8 cellular contexts compared by ENCODE assay signal in genomic region chr6:139250296-139251274, GRCh38. TPM values are rescaled to one million over a fixed set of nuclear protein-coding genes. Genes with fewer than 3 reads are reported as not detected.
DNase-seq lines count a peak whose midpoint lies in the region; ATAC-seq, FAIRE-seq and TF ChIP-seq lines count a peak whose summit lies in the region.

No MANE protein-coding gene starts in this region.

- H3K9me3 Mint-ChIP-seq in GM23338 (no peaks in the 10 kb centered on the region), immature natural killer cell (no peaks in the 10 kb centered on the region)
- H3K9me3 Mint-ChIP-seq in T-helper 1 cell treated with Interleukin-12 subunit alpha and Interleukin-12 subunit beta and Interleukin-4 antibody, amounts not matched to agents 30 μg/mL and 1 μg/mL, for 36 hours = no peaks in the 10 kb centered on the region

- H3K4me3 ChIP-seq in GM23338 = no peak overlapping the region
- H3K4me3 ChIP-seq in KMS-11 (IDR thresholded peaks at IDR 0.05; ENCODE audit: insufficient read depth, low read depth, low read length) = no peak overlapping the region
- H3K4me3 ChIP-seq in GM12878 = no peak overlapping the region

- H3K4me1 Mint-ChIP-seq in GM23338 (no peaks in the 10 kb centered on the region; the same call in 2 of the 3 replicates), immature natural killer cell (peaks cover 30 to 32% of the 10 kb centered on the region in 2 donors)
- H3K4me1 Mint-ChIP-seq in T-helper 1 cell treated with Interleukin-12 subunit alpha and Interleukin-12 subunit beta and Interleukin-4 antibody, amounts not matched to agents 30 μg/mL and 1 μg/mL, for 36 hours (ENCODE audit: low read depth) = peaks cover 39% of the 10 kb centered on the region

- SMC1A ChIA-PET in GM12878 (lab: Charles Lee; ENCODE audit: uncharacterized antibody, unreplicated experiment) = interaction anchor here (0.7 to 2.3 kb wide), 16 partner anchors 10 to 126 kb away, joined by 3 to 10 read pairs (median 4); partner anchors contain the start of gene TXLNB

- no peak overlapping the region for H3K9ac ChIP-seq in KMS-11
- H3K9ac ChIP-seq in GM12878 (ENCODE audit: control insufficient read depth, insufficient read depth, low read length) = no peak overlapping the region

- no peak for TF ChIP-seq EP300 in GM12878 (IDR thresholded peaks at IDR 0.05; ENCODE audit: borderline replicate concordance in 1 of 2, control insufficient read depth in 1 of 2, low read depth in 2 of 2, low read length in 2 of 2)

- no peaks in the 10 kb centered on the region for H3F3A ChIP-seq in GM23338 (replicated peaks; ENCODE audit: low read depth)

- peak; percentile 100 for ATAC-seq in GM23338
- peak; percentile 99 for ATAC-seq in GM12878

- RAD21 ChIA-PET in GM12878 (lab: Charles Lee; ENCODE audit: unreplicated experiment) = interaction anchor here (0.9 to 2.3 kb wide), 8 partner anchors 9 to 114 kb away, joined by 3 to 15 read pairs (median 4); no protein-coding TSS in a partner anchor

- TF ChIP-seq POLR2A in GM12878 (IDR thresholded peaks at IDR 0.05; ENCODE audit: low read depth, low read length) = no peak

- H3K4me2 ChIP-seq in GM23338 = no peak overlapping the region
- H3K4me2 ChIP-seq in KMS-11 = no peak overlapping the region
- no peak overlapping the region for H3K4me2 ChIP-seq in GM12878 (ENCODE audit: control insufficient read depth, insufficient read depth)

- no TSS peak for BruUV-seq in GM12878 (replicated peaks; lab: Mats Ljungman, UMichigan)

- H3K36me3 Mint-ChIP-seq in GM23338 (ENCODE audit: low read depth) (no peaks in the 10 kb centered on the region), immature natural killer cell (no peaks in the 10 kb centered on the region)
- H3K36me3 Mint-ChIP-seq in T-helper 1 cell treated with Interleukin-12 subunit alpha and Interleukin-12 subunit beta and Interleukin-4 antibody, amounts not matched to agents 30 μg/mL and 1 μg/mL, for 36 hours (ENCODE audit: low read depth) = peaks cover 2% of the 10 kb centered on the region

- no peaks in the 10 kb centered on the region for H3K79me2 ChIP-seq in GM23338 (replicated peaks; ENCODE audit: insufficient read depth)
- no peaks in the 10 kb centered on the region for H3K79me2 ChIP-seq in KMS-11 (ENCODE audit: insufficient read depth, low read depth)
- no peaks in the 10 kb centered on the region for H3K79me2 ChIP-seq in GM12878 (ENCODE audit: control insufficient read depth, insufficient read depth, low read length)

- H3K36me3 ChIP-seq in GM23338 (ENCODE audit: insufficient read depth) (no peaks in the 10 kb centered on the region), KMS-11 (ENCODE audit: insufficient read depth) (no peaks in the 10 kb centered on the region), GM12878 (ENCODE audit: control insufficient read depth in 2 of 2, insufficient read depth in 2 of 2, low read length in 1 of 2) (no peaks in the 10 kb centered on the region)

- H2AFZ ChIP-seq in GM23338 (no peak overlapping the region), KMS-11 (ENCODE audit: low read depth) (0 out of 2 replicates have a peak overlapping the region, but pooled peaks have one; percentile 10), GM12878 (ENCODE audit: control insufficient read depth, low read depth, low read length) (peak overlapping the region; percentile 17; the same call in 1 of the 2 replicates)

- FAIRE-seq in GM12878 (lab: Jason Lieb, UNC) = peak; percentile 81

- H3K27ac ChIP-seq in GM23338 (ENCODE audit: low read depth) (no peak overlapping the region), KMS-11 (no peak overlapping the region), GM12878 (ENCODE audit: control insufficient read depth, insufficient read depth) (no peak overlapping the region; the same call in 1 of the 2 replicates)

- DNase-seq in GM23338 (ENCODE audit: low spot score) (peak; percentile 85), GM12878 (ENCODE audit: low read depth, low spot score) (no peak), immature natural killer cell (peak; percentile 50 to 64 (median 60)), cortex of kidney (lab: John Stamatoyannopoulos, UW) (no peak)
- DNase-seq in stimulated activated CD4-positive, alpha-beta T cell treated with anti-CD3 and anti-CD28 coated beads, TNF-alpha, amount 100 ng/mL, for 4 hours (ENCODE audit: low read depth in 3 of 3) = peak; percentile 9 to 17 (median 14)

- intact Hi-C loops in GM12878 (cut with micrococcal nuclease; ENCODE audit: unreplicated experiment) = loop anchor here (1.0 kb wide), 1 partner anchor 41 kb away; the partner anchor contains the start of gene TXLNB

- POLR2A ChIA-PET in GM12878 (lab: Charles Lee) = interaction anchor here (0.7 kb wide), 1 partner anchor 26 kb away, joined by 5 read pairs; no protein-coding TSS in a partner anchor

- H3K27me3 ChIP-seq in GM23338 (ENCODE audit: insufficient read depth) (no peaks in the 10 kb centered on the region), KMS-11 (ENCODE audit: insufficient read depth, low read depth) (no peaks in the 10 kb centered on the region), GM12878 (replicated peaks in 1 of 2; ENCODE audit: control insufficient read depth in 2 of 2, insufficient read depth in 2 of 2, low read length in 1 of 2) (no peaks in the 10 kb centered on the region)

- TF ChIP-seq RAD21 in GM12878 (IDR thresholded peaks at IDR 0.05; ENCODE audit: insufficient read depth, low read depth, low read length) = peak; percentile 59

- peak; percentile 84 for TF ChIP-seq CTCF in GM12873 (IDR thresholded peaks at IDR 0.05; ENCODE audit: insufficient read depth, low read depth, low read length, missing control alignments)
- peak; percentile 69 to 76 for TF ChIP-seq CTCF in GM23338 (conservative IDR thresholded peaks at IDR 0.05; ENCODE audit: low read depth in 2 of 2)
- peak; percentile 85 for TF ChIP-seq CTCF in KMS-11 (conservative IDR thresholded peaks at IDR 0.05; ENCODE audit: low read depth, low read length)
- TF ChIP-seq CTCF in GM12878 (IDR thresholded peaks at IDR 0.05 in 2 of 3, conservative IDR thresholded peaks at IDR 0.05 in 1 of 3; ENCODE audit: control insufficient read depth in 2 of 3, extremely low read depth in 1 of 3, insufficient read depth in 1 of 3, low read depth in 3 of 3, low read length in 3 of 3) = peak; percentile 63 to 89 (median 79)

- CTCF ChIA-PET in GM12878 (lab: Yijun Ruan, JAX) = interaction anchor here (0.6 to 2.4 kb wide), 24 partner anchors 9 to 1911 kb away, joined by 3 to 22 read pairs (median 4); partner anchors contain the start of gene TXLNB

- WGBS in GM12878 (ENCODE audit: insufficient coverage, insufficient replicate concordance, low lambda C conversion rate, missing lambda C conversion rate) = 24% methylated on average over 3 of the region's 3 CpGs

- H3K4me1 ChIP-seq in GM23338 (ENCODE audit: insufficient read depth) (no peaks in the 10 kb centered on the region), KMS-11 (ENCODE audit: low read depth, poor library complexity, severe bottlenecking) (peaks cover 10% of the 10 kb centered on the region), GM12878 (ENCODE audit: control insufficient read depth, insufficient read depth, low read length) (peaks cover 13% of the 10 kb centered on the region)

- in situ Hi-C loops in GM12878 (cut with MboI) = no loop called here

- no peaks in the 10 kb centered on the region for H3K9me3 ChIP-seq in GM12878 (replicated peaks; ENCODE audit: control insufficient read depth, insufficient read depth, low read length)

- H3K27me3 Mint-ChIP-seq in GM23338 (ENCODE audit: insufficient read depth, low read depth, poor library complexity) = no peaks in the 10 kb centered on the region
- H3K27me3 Mint-ChIP-seq in T-helper 1 cell treated with Interleukin-12 subunit alpha and Interleukin-12 subunit beta and Interleukin-4 antibody, amounts not matched to agents 30 μg/mL and 1 μg/mL, for 36 hours (ENCODE audit: low read depth) = no peaks in the 10 kb centered on the region
- peaks cover 0 to 1% (median 0%) of the 10 kb centered on the region in 3 donors for H3K27me3 Mint-ChIP-seq in immature natural killer cell (ENCODE audit: low read depth in 3 of 3)

- H3K4me3 Mint-ChIP-seq in GM23338 (no peak overlapping the region), immature natural killer cell (peak overlapping the region in 4 of 5 donors; percentile 1 to 54 (median 7))
- H3K4me3 Mint-ChIP-seq in T-helper 1 cell treated with Interleukin-12 subunit alpha and Interleukin-12 subunit beta and Interleukin-4 antibody, amounts not matched to agents 30 μg/mL and 1 μg/mL, for 36 hours = peak overlapping the region; percentile 78

- H3K9me2 ChIP-seq in GM23338 (ENCODE audit: insufficient read depth) = no peaks in the 10 kb centered on the region

- H4K20me1 ChIP-seq in GM23338 (replicated peaks; ENCODE audit: insufficient read depth) (no peaks in the 10 kb centered on the region), KMS-11 (ENCODE audit: insufficient read depth) (no peaks in the 10 kb centered on the region), GM12878 (ENCODE audit: control insufficient read depth, insufficient read depth) (no peaks in the 10 kb centered on the region)

- H3K27ac Mint-ChIP-seq in GM23338 (no peak overlapping the region), immature natural killer cell (peak overlapping the region; percentile 46 to 87 (median 72))
- H3K27ac Mint-ChIP-seq in T-helper 1 cell treated with Interleukin-12 subunit alpha and Interleukin-12 subunit beta and Interleukin-4 antibody, amounts not matched to agents 30 μg/mL and 1 μg/mL, for 36 hours = peak overlapping the region; percentile 97

TF ChIP-seq in GM12878, 131 proteins besides CTCF, POLR2A, EP300 and RAD21 (continues in another document):
- peak; percentile 52 for TF ChIP-seq SMC3 (IDR thresholded peaks at IDR 0.05; ENCODE audit: borderline replicate concordance, low read length)

RNA-seq across cellular contexts. Expression of gene TXLNB, which starts 41.2 kb away (rescaled TPM):
- total RNA-seq in GM23338 (2014; rRNA removed; shearing (Covaris generic)) = 0.23 and 0.28 TPM in 2 replicates
- polyA plus RNA-seq in GM23338 (2016; fragmentation: Nextera tagmentation; extraction: Ambion mirVana) (0.10 and 0.11 TPM in 2 replicates), GM12878 (2011; rRNA removed) (1.3 and 2.1 TPM in 2 replicates), GM12878 (2014; fragmentation: Illumina TruSeq; extraction: Trizol) (0.05 and 0.22 TPM in 2 replicates), GM12878 (2014; fragmentation: Nextera tagmentation; extraction: Ambion mirVana) (under 1 TPM; 0.07 to 0.10 TPM), GM12878 (2014; rRNA removed) (0.05 and 0.68 TPM in 2 replicates), GM12878 (2016; fragmentation: Nextera tagmentation; extraction: Ambion mirVana) (under 1 TPM in 1 of 2 experiments, not detected in 1; 0.21 TPM), immature natural killer cell (under 1 TPM in 2 of 3 donors, not detected in 1; 0.08 to 0.32 TPM)
- total RNA-seq in GM12878 (2013; cell fraction: nucleolus; rRNA removed) = 9.3 and 10.2 TPM in 2 replicates
- total RNA-seq in GM12878 (2014; rRNA removed) (0.23 and 0.27 TPM in 2 replicates), GM12878 (2014; rRNA removed; fragmentation: Illumina TruSeq; extraction: Trizol) (0.36 and 0.69 TPM in 2 replicates), GM12878 (2021) (0.21 TPM in 2 replicates)
- 0.29 TPM for polyA plus RNA-seq in GM12878 (2011; ENCODE audit: low read depth)
- polyA plus RNA-seq in GM12878 (2011; cell fraction: cytosol; rRNA removed) = 0.57 and 0.89 TPM in 2 replicates
- polyA plus RNA-seq in GM12878 (2011; cell fraction: nucleus; rRNA removed) = 1.5 and 2.4 TPM in 2 replicates
- 0.38 and 1.1 TPM in 2 replicates for polyA plus RNA-seq in GM12878 (2012)
- polyA minus RNA-seq in GM12878 (2011; rRNA and poly(A)+ RNA removed) = 1.9 and 2.2 TPM in 2 replicates
- polyA minus RNA-seq in GM12878 (2011; cell fraction: cytosol; rRNA and poly(A)+ RNA removed) = 1.3 TPM in 1 of 2 replicates, not detected in the other
- 1.3 and 1.6 TPM in 2 replicates for polyA minus RNA-seq in GM12878 (2011; cell fraction: nucleus; rRNA and poly(A)+ RNA removed)

Comparison
In these comparisons a context has a peak if more than half of its experiments do, and no peak if none do; other contexts are left out.
1. DNase-seq: peak in GM23338 (single experiment), immature natural killer cell (3 of 3) and stimulated activated CD4-positive, alpha-beta T cell treated with anti-CD3 and anti-CD28 coated beads, TNF-alpha, amount 100 ng/mL, for 4 hours (3 of 3); none in GM12878 (single experiment) and cortex of kidney (single experiment).
2. Peak in every context shown above with its lines, with median percentiles within 50 percentile points of each other: CTCF ChIP-seq.